ENCODE assay signal across 12 cellular contexts in the genomic region with DNA sequence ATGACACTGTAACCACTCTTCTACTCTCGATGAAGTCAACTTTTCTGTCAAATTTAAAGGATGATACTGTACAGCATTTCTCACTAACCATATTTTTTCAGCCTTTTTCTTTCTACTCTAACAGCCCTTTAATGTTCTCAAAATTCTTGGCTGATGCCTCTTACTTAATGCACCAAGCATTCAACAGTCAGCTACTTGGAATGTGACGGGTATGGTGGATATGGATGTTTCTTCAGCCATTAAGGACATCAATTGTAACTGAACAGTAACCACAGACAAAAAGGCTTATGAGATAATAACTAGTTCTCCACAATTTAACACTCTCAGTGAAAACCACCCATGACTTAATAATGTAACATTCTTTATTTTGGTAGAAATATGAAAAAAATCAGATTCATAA.
A peak's percentile ranks its signal among the peaks of the same experiment; 100 is the strongest.
DNase-seq lines count a peak whose midpoint lies in the region; ATAC-seq, FAIRE-seq and TF ChIP-seq lines count a peak whose summit lies in the region.
"Had no signal": no experiment of that assay in that cellular context is flagged by ENCODE, and none has a peak within 500 bp of the region (broad histone marks: within the 10 kb centered on the region; RNA-seq: fewer than 3 reads in every experiment).

No MANE protein-coding gene starts in this region.

- no peaks in the 10 kb centered on the region for H3K9me3 ChIP-seq in HUES48 (ENCODE audit: control insufficient read depth, insufficient read depth, low read length)
- H3K9me3 ChIP-seq: BLaER1, tibial nerve had no signal

- no peak overlapping the region for H3K4me3 ChIP-seq in HUES48 (ENCODE audit: low read depth, low read length)
- no peak overlapping the region for H3K4me3 ChIP-seq in bronchial epithelial cell (ENCODE audit: low read depth, low read length)
- H3K4me3 ChIP-seq in kidney epithelial cell (ENCODE audit: low read depth, low read length) = no peak overlapping the region
- H3K4me3 ChIP-seq: BLaER1, tibial nerve had no signal

- no peak for FAIRE-seq in bronchial epithelial cell (lab: Jason Lieb, UNC)

- ATAC-seq in GM19467 (IDR thresholded peaks at IDR 0.05; ENCODE audit: unreplicated experiment) = no peak
- ATAC-seq: activated CD8-positive, alpha-beta T cell treated with anti-CD3 and anti-CD28 coated beads, Interleukin-2, amount 10 ng/mL, durations not matched to agents 7 days and 5 days had no signal

- peaks cover 26% of the 10 kb centered on the region for H3K4me1 ChIP-seq in HUES48 (ENCODE audit: control insufficient read depth, insufficient read depth, low read length)
- H3K4me1 ChIP-seq: BLaER1 had no signal

- TF ChIP-seq CTCF in bronchial epithelial cell (IDR thresholded peaks at IDR 0.05; ENCODE audit: insufficient read depth, low read length, severe bottlenecking) (no peak), kidney epithelial cell (IDR thresholded peaks at IDR 0.05; ENCODE audit: insufficient read depth, low read length, poor library complexity, severe bottlenecking) (no peak)

- no peaks in the 10 kb centered on the region for H3K27me3 ChIP-seq in HUES48 (ENCODE audit: control insufficient read depth, insufficient read depth, low read length)
- H3K27me3 ChIP-seq in bronchial epithelial cell (ENCODE audit: control insufficient read depth, insufficient read depth, low read length) = no peaks in the 10 kb centered on the region
- H3K27me3 ChIP-seq in kidney epithelial cell (ENCODE audit: control insufficient read depth, insufficient read depth, low read length) = no peaks in the 10 kb centered on the region
- H3K27me3 ChIP-seq: BLaER1, tibial nerve had no signal

- H3K9ac ChIP-seq in HUES48 (ENCODE audit: low read depth, low read length) = no peak overlapping the region
- H3K9ac ChIP-seq: BLaER1 had no signal

- POLR2A ChIA-PET in HEK293T (lab: Yijun Ruan, JAX) = no interaction called here

- DNase-seq in AG08395 (ENCODE audit: low spot score) (peak; percentile 70), bronchial epithelial cell (ENCODE audit: low read depth) (peak; percentile 29), kidney epithelial cell (ENCODE audit: low read depth) (peak; percentile 76), HEK293T (ENCODE audit: extremely low spot score) (no peak), midbrain (lab: John Stamatoyannopoulos, UW) (no peak)
- no peak for DNase-seq in activated CD4-positive, alpha-beta T cell treated with anti-CD3 and anti-CD28 coated beads for 48 hours
- DNase-seq: activated CD8-positive, alpha-beta T cell treated with anti-CD3 and anti-CD28 coated beads, Interleukin-2, amount 10 ng/mL, durations not matched to agents 7 days and 5 days; KG1 had no signal

- peak overlapping the region; percentile 26 for H3K27ac ChIP-seq in HUES48 (ENCODE audit: low read depth, low read length)
- H3K27ac ChIP-seq: BLaER1 had no signal

- H3K36me3 ChIP-seq in HUES48 (ENCODE audit: control insufficient read depth, insufficient read depth, low read length) (no peaks in the 10 kb centered on the region), bronchial epithelial cell (ENCODE audit: control insufficient read depth, insufficient read depth, low read length) (no peaks in the 10 kb centered on the region), kidney epithelial cell (ENCODE audit: control insufficient read depth, insufficient read depth, low read length) (no peaks in the 10 kb centered on the region)
- H3K36me3 ChIP-seq: BLaER1, tibial nerve had no signal

- CTCF ChIA-PET in HEK293T (lab: Yijun Ruan, JAX) = no interaction called here

TF ChIP-seq in HEK293T, 16 proteins besides CTCF, POLR2A, EP300 and RAD21:
- TF ChIP-seq LEF1 (IDR thresholded peaks at IDR 0.05; ENCODE audit: borderline replicate concordance) (no peak), L3MBTL2 (conservative IDR thresholded peaks at IDR 0.05) (no peak), BHLHE40 (IDR thresholded peaks at IDR 0.05; ENCODE audit: borderline replicate concordance) (no peak), NFRKB (IDR thresholded peaks at IDR 0.05) (no peak), FOXM1 (IDR thresholded peaks at IDR 0.05; ENCODE audit: borderline replicate concordance) (no peak), SP1 (IDR thresholded peaks at IDR 0.05) (no peak), FOXA1 (IDR thresholded peaks at IDR 0.05) (no peak), ELF4 (IDR thresholded peaks at IDR 0.05) (no peak), ARNT (IDR thresholded peaks at IDR 0.05) (no peak), HDGF (IDR thresholded peaks at IDR 0.05; ENCODE audit: borderline replicate concordance) (no peak), CTBP1 (IDR thresholded peaks at IDR 0.05; ENCODE audit: borderline replicate concordance) (no peak), FOXK2 (IDR thresholded peaks at IDR 0.05) (no peak), SUZ12 (IDR thresholded peaks at IDR 0.05) (no peak), ZNF384 (IDR thresholded peaks at IDR 0.05) (no peak), TARDBP (IDR thresholded peaks at IDR 0.05) (no peak)
- TF ChIP-seq, protein P1, sequence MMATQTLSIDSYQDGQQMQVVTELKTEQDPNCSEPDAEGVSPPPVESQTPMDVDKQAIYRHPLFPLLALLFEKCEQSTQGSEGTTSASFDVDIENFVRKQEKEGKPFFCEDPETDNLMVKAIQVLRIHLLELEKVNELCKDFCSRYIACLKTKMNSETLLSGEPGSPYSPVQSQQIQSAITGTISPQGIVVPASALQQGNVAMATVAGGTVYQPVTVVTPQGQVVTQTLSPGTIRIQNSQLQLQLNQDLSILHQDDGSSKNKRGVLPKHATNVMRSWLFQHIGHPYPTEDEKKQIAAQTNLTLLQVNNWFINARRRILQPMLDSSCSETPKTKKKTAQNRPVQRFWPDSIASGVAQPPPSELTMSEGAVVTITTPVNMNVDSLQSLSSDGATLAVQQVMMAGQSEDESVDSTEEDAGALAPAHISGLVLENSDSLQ (IDR thresholded peaks at IDR 0.05) = no peak

Comparison
In these comparisons a context has a peak if more than half of its experiments do, and no peak if none do; other contexts are left out.
1. DNase-seq: peak in AG08395 (single experiment), bronchial epithelial cell (single experiment) and kidney epithelial cell (single experiment); none in HEK293T (single experiment), activated CD4-positive, alpha-beta T cell treated with anti-CD3 and anti-CD28 coated beads for 48 hours (single experiment) and midbrain (single experiment).